ENCODE assay signal across 9 cellular contexts in genomic region chr4:184283659-184284335, GRCh38.
DNase-seq lines count a peak whose midpoint lies in the region; ATAC-seq and TF ChIP-seq lines count a peak whose summit lies in the region.
"Had no signal": no experiment of that assay in that cellular context is flagged by ENCODE, and none has a peak within 500 bp of the region (broad histone marks: within the 10 kb centered on the region; RNA-seq: fewer than 3 reads in every experiment).

No MANE protein-coding gene starts in this region.

- no peak overlapping the region for H2AFZ ChIP-seq in OCI-LY3 (ENCODE audit: low read depth, low read length)

- peak overlapping the region; percentile 78 for H3K4me2 ChIP-seq in OCI-LY3 (ENCODE audit: low read length)

- no peaks in the 10 kb centered on the region for H4K20me1 ChIP-seq in OCI-LY3 (ENCODE audit: insufficient read depth, low read length)

- no peaks in the 10 kb centered on the region for H3K27me3 ChIP-seq in left ventricle myocardium inferior (ENCODE audit: low read depth)
- H3K27me3 ChIP-seq in OCI-LY3 (ENCODE audit: low read depth, low read length): no peaks in the 10 kb centered on the region
- H3K27me3 ChIP-seq in upper lobe of right lung: no peaks in the 10 kb centered on the region
- H3K27me3 ChIP-seq: SJCRH30 had no signal

- H3K27ac ChIP-seq in left ventricle myocardium inferior (replicated peaks): peak overlapping the region; percentile 74
- H3K27ac ChIP-seq in OCI-LY3 (ENCODE audit: low read length): peak overlapping the region; percentile 100
- peak overlapping the region; percentile 47 for H3K27ac ChIP-seq in upper lobe of right lung
- H3K27ac ChIP-seq: SJCRH30 had no signal

- H3K9ac ChIP-seq in OCI-LY3 (ENCODE audit: low read length): peak overlapping the region; percentile 92

- intact Hi-C loops in left ventricle myocardium inferior (cut with micrococcal nuclease) (no loop called here), left ventricle myocardium superior (cut with micrococcal nuclease) (no loop called here), upper lobe of right lung (cut with DNase I) (no loop called here)

- H3K4me3 ChIP-seq in left ventricle myocardium inferior (peak overlapping the region; percentile 59), OCI-LY3 (ENCODE audit: low read length) (peak overlapping the region; percentile 71), upper lobe of right lung (peak overlapping the region; percentile 25)
- H3K4me3 ChIP-seq: SJCRH30 had no signal

- ATAC-seq in left ventricle myocardium superior (no peak), left lobe of liver (peak; percentile 46), upper lobe of right lung (no peak), GM21381 (IDR thresholded peaks at IDR 0.05; ENCODE audit: unreplicated experiment) (no peak)

- no peaks in the 10 kb centered on the region for H3K36me3 ChIP-seq in left ventricle myocardium inferior
- no peaks in the 10 kb centered on the region for H3K36me3 ChIP-seq in OCI-LY3 (replicated peaks; ENCODE audit: low read depth, low read length)
- no peaks in the 10 kb centered on the region for H3K36me3 ChIP-seq in upper lobe of right lung
- H3K36me3 ChIP-seq: SJCRH30 had no signal

- TF ChIP-seq CTCF in left ventricle myocardium inferior (IDR thresholded peaks at IDR 0.05; ENCODE audit: borderline replicate concordance) (no peak), OCI-LY3 (IDR thresholded peaks at IDR 0.05; ENCODE audit: low read depth, low read length) (no peak), upper lobe of right lung (IDR thresholded peaks at IDR 0.05) (no peak)

- H3K4me1 ChIP-seq in left ventricle myocardium inferior (peaks cover 35% of the 10 kb centered on the region), OCI-LY3 (ENCODE audit: low read length) (peaks cover 91% of the 10 kb centered on the region), upper lobe of right lung (peaks cover 27% of the 10 kb centered on the region)
- H3K4me1 ChIP-seq: SJCRH30 had no signal

- DNase-seq in left ventricle myocardium inferior (no peak), left ventricle myocardium superior (no peak), left lobe of liver (ENCODE audit: low spot score) (peak; percentile 64), upper lobe of right lung (no peak), NCI-H1092 treated with DMSO at 0.1 percent for 48 hours (lab: John Stamatoyannopoulos, UW) (no peak)
- no peak for DNase-seq in stimulated activated naive CD4-positive, alpha-beta T cell (lab: John Stamatoyannopoulos, UW)
- DNase-seq: SJCRH30 had no signal

- H3K9me3 ChIP-seq in left ventricle myocardium inferior (replicated peaks) (no peaks in the 10 kb centered on the region), OCI-LY3 (ENCODE audit: insufficient read depth, low read length) (no peaks in the 10 kb centered on the region), upper lobe of right lung (no peaks in the 10 kb centered on the region)
- H3K9me3 ChIP-seq: SJCRH30 had no signal

- H3K79me2 ChIP-seq in OCI-LY3 (ENCODE audit: low read length): peaks cover 6% of the 10 kb centered on the region; the same call in 1 of the 2 replicates

Comparison
In these comparisons a context has a peak if more than half of its experiments do, and no peak if none do; other contexts are left out.
1. H3K27ac ChIP-seq: peak in every context shown above with its lines; median percentile 100 in OCI-LY3; 74 in left ventricle myocardium inferior; 47 in upper lobe of right lung.